ENCODE assay signal across 9 cellular contexts in genomic region chr1:56516539-56517252, GRCh38.
A peak's percentile ranks its signal among the peaks of the same experiment; 100 is the strongest.
DNase-seq lines count a peak whose midpoint lies in the region; FAIRE-seq and TF ChIP-seq lines count a peak whose summit lies in the region.
"Had no signal": no experiment of that assay in that cellular context is flagged by ENCODE, and none has a peak within 500 bp of the region (broad histone marks: within the 10 kb centered on the region; RNA-seq: fewer than 3 reads in every experiment).

No MANE protein-coding gene starts in this region.

- H3K27ac ChIP-seq in mesendoderm (ENCODE audit: low read depth, low read length): peak overlapping the region; percentile 47
- H3K27ac ChIP-seq: SJSA1 had no signal

- TF ChIP-seq CTCF in GM12864 (IDR thresholded peaks at IDR 0.05; ENCODE audit: low read depth, low read length, missing control alignments) (no peak), bronchial epithelial cell (IDR thresholded peaks at IDR 0.05; ENCODE audit: insufficient read depth, low read length, severe bottlenecking) (no peak)

- H3K18ac ChIP-seq in mesendoderm (ENCODE audit: low read length): peak overlapping the region; percentile 53

- no peak overlapping the region for H4K8ac ChIP-seq in mesendoderm (ENCODE audit: low read depth, low read length)

- H3K4me3 ChIP-seq in GM12864 (ENCODE audit: low read depth, low read length): no peak overlapping the region
- no peak overlapping the region for H3K4me3 ChIP-seq in bronchial epithelial cell (ENCODE audit: low read depth, low read length)
- H3K4me3 ChIP-seq in mesendoderm (ENCODE audit: low read length): no peak overlapping the region
- H3K4me3 ChIP-seq: SJSA1 had no signal

- H3K36me3 ChIP-seq in bronchial epithelial cell (ENCODE audit: control insufficient read depth, insufficient read depth, low read length) (no peaks in the 10 kb centered on the region), mesendoderm (ENCODE audit: control insufficient read depth, insufficient read depth, low read length) (no peaks in the 10 kb centered on the region)

- H3K79me2 ChIP-seq in mesendoderm (ENCODE audit: control insufficient read depth, insufficient read depth, low read length): no peaks in the 10 kb centered on the region

- no peak overlapping the region for H2BK120ac ChIP-seq in mesendoderm (ENCODE audit: low read depth, low read length)

- peaks cover 2% of the 10 kb centered on the region for H3K79me1 ChIP-seq in mesendoderm (ENCODE audit: low read length)

- WGBS in mesendoderm (ENCODE audit: extremely low coverage, insufficient coverage, low lambda C conversion rate): no CpG with 5 or more reads among the region's 7 CpGs

- no peak overlapping the region for H3K4me2 ChIP-seq in mesendoderm (ENCODE audit: low read length)

- H4K5ac ChIP-seq in mesendoderm (ENCODE audit: low read length): no peak overlapping the region

- no peak overlapping the region for H3K23ac ChIP-seq in mesendoderm (ENCODE audit: low read length)

- peaks cover 11% of the 10 kb centered on the region for H3K4me1 ChIP-seq in mesendoderm (ENCODE audit: control insufficient read depth, low read depth, low read length)
- H3K4me1 ChIP-seq: SJSA1 had no signal

- peak overlapping the region; percentile 89 for H2AK5ac ChIP-seq in mesendoderm (ENCODE audit: low read length)

- DNase-seq in GM12864 (ENCODE audit: low read depth) (peak; percentile 70), HCEC 1CT (peak; percentile 36), LoVo (ENCODE audit: low spot score) (peak; percentile 72), bronchial epithelial cell (ENCODE audit: low read depth) (peak; percentile 97), mesendoderm (peak; percentile 98), NCI-H2227 (lab: John Stamatoyannopoulos, UW; ENCODE audit: unreplicated experiment) (no peak), NCI-H524 treated with DMSO at 0.1 percent for 48 hours (lab: John Stamatoyannopoulos, UW) (no peak)
- DNase-seq in activated CD4-positive, alpha-beta T cell treated with anti-CD3 and anti-CD28 coated beads, Interleukin-2, amount 50 U/mL, for 4 hours: no peak

- H3K9ac ChIP-seq in mesendoderm (ENCODE audit: low read length): peak overlapping the region; percentile 21

- H3K4ac ChIP-seq in mesendoderm (ENCODE audit: low read depth, low read length): no peak overlapping the region

- H3K56ac ChIP-seq in mesendoderm (ENCODE audit: low read length): peak overlapping the region; percentile 56

- peak; percentile 96 for FAIRE-seq in bronchial epithelial cell (lab: Jason Lieb, UNC)

- H2BK5ac ChIP-seq in mesendoderm (ENCODE audit: low read length): no peak overlapping the region

- H3K27me3 ChIP-seq in bronchial epithelial cell (ENCODE audit: control insufficient read depth, insufficient read depth, low read length): no peaks in the 10 kb centered on the region
- H3K27me3 ChIP-seq in mesendoderm (ENCODE audit: insufficient read depth, low read length, poor library complexity): no peaks in the 10 kb centered on the region
- H3K27me3 ChIP-seq: SJSA1 had no signal

- H2BK15ac ChIP-seq in mesendoderm (replicated peaks; ENCODE audit: low read depth): peak overlapping the region; percentile 80

Comparison
In these comparisons a context has a peak if more than half of its experiments do, and no peak if none do; other contexts are left out.
1. DNase-seq: peak in GM12864 (single experiment), HCEC 1CT (single experiment), LoVo (single experiment), bronchial epithelial cell (single experiment) and mesendoderm (single experiment); none in activated CD4-positive, alpha-beta T cell treated with anti-CD3 and anti-CD28 coated beads, Interleukin-2, amount 50 U/mL, for 4 hours (0 of 2), NCI-H2227 (single experiment) and NCI-H524 treated with DMSO at 0.1 percent for 48 hours (single experiment).